1 cellular context compared by ENCODE assay signal in genomic region chr4:110198472-110199419, GRCh38.
TF ChIP-seq lines count a peak whose summit lies in the region.

TSS of gene ELOVL6 (minus strand) at chr4:110198615. CDS start at chr4:110198335, 280 bp downstream.

TF ChIP-seq in GM12878, 131 proteins besides CTCF, POLR2A, EP300 and RAD21 (continued from another document):
- TF ChIP-seq SMC3 (IDR thresholded peaks at IDR 0.05; ENCODE audit: borderline replicate concordance, low read length) (no peak), ELK1 (IDR thresholded peaks at IDR 0.05; ENCODE audit: low read depth, low read length) (no peak), CREM (IDR thresholded peaks at IDR 0.05; ENCODE audit: low read depth) (peak; percentile 64; the same call in 1 of the 2 replicates), FOS (IDR thresholded peaks at IDR 0.05; ENCODE audit: borderline replicate concordance, extremely low read depth, insufficient read length) (no peak), ESRRA (IDR thresholded peaks at IDR 0.05; ENCODE audit: low read length) (no peak), PKNOX1 (IDR thresholded peaks at IDR 0.05) (peak; percentile 49), NKRF (conservative IDR thresholded peaks at IDR 0.05) (peak; percentile 59; the same call in 1 of the 2 replicates), CUX1 (IDR thresholded peaks at IDR 0.05; ENCODE audit: insufficient replicate concordance, low read depth, low read length) (no peak), ATF3 (IDR thresholded peaks at IDR 0.05; ENCODE audit: borderline replicate concordance, extremely low read depth, low read depth, low read length) (no peak)
TF ChIP-seq in GM12878: peak in this region for 54.
